13 cellular contexts compared by ENCODE assay signal in genomic region chr17:43983196-43983514, GRCh38. TPM values are rescaled to one million over a fixed set of nuclear protein-coding genes. Genes with fewer than 3 reads are reported as not detected.
A peak's percentile ranks its signal among the peaks of the same experiment; 100 is the strongest.
DNase-seq lines count a peak whose midpoint lies in the region; ATAC-seq, FAIRE-seq and TF ChIP-seq lines count a peak whose summit lies in the region.
"Had no signal": no experiment of that assay in that cellular context is flagged by ENCODE, and none has a peak within 500 bp of the region (broad histone marks: within the 10 kb centered on the region; RNA-seq: fewer than 3 reads in every experiment).

No MANE protein-coding gene starts in this region.

- no peak overlapping the region for H3K27ac Mint-ChIP-seq in Calu3 (ENCODE audit: unreplicated experiment)
- no peak overlapping the region for H3K27ac Mint-ChIP-seq in activated T-helper 1 cell treated with anti-CD3 and anti-CD28 coated beads, Interleukin-12 subunit alpha, Interleukin-12 subunit beta, Interleukin-2, Interleukin-4 antibody, amounts not matched to agents 30 ng/mL and 10 ng/mL and 1 ng/mL, durations not matched to agents 14 hours and 24 hours and 36 hours
- H3K27ac Mint-ChIP-seq: CD4-positive, CD25-positive, alpha-beta regulatory T cell had no signal

- H3K36me3 Mint-ChIP-seq in Calu3 (ENCODE audit: insufficient read depth, unreplicated experiment) = no peaks in the 10 kb centered on the region
- no peaks in the 10 kb centered on the region for H3K36me3 Mint-ChIP-seq in activated T-helper 1 cell treated with anti-CD3 and anti-CD28 coated beads, Interleukin-12 subunit alpha, Interleukin-12 subunit beta, Interleukin-2, Interleukin-4 antibody, amounts not matched to agents 30 ng/mL and 10 ng/mL and 1 ng/mL, durations not matched to agents 14 hours and 24 hours and 36 hours (ENCODE audit: low read depth)
- H3K36me3 Mint-ChIP-seq: CD4-positive, CD25-positive, alpha-beta regulatory T cell had no signal

- WGBS in psoas muscle, 3 donors = 28 to 39% (median 33%) methylated on average over 5 of the region's 5 CpGs

- H3K27me3 ChIP-seq in keratinocyte (ENCODE audit: control insufficient read depth, extremely low read depth, insufficient read depth, low read length) (peaks cover 49% of the 10 kb centered on the region), psoas muscle (ENCODE audit: insufficient read depth in 3 of 3, low read length in 2 of 3) (peaks cover 0 to 43% (median 7%) of the 10 kb centered on the region in 3 donors)

- H3K4me3 ChIP-seq in keratinocyte (ENCODE audit: control insufficient read depth in 2 of 3, extremely low read depth in 1 of 3, insufficient read depth in 2 of 3, low read depth in 1 of 3, low read length in 3 of 3) = peak overlapping the region in 1 of 3 experiments; percentile 46
- H3K4me3 ChIP-seq in psoas muscle = peak overlapping the region; percentile 67
- H3K4me3 ChIP-seq: SJSA1 had no signal

- no peak overlapping the region for H2AFZ ChIP-seq in keratinocyte (ENCODE audit: control insufficient read depth, low read length)

- H3K4me2 ChIP-seq in keratinocyte (ENCODE audit: control insufficient read depth, extremely low read depth, insufficient read depth, low read depth, low read length) = peak overlapping the region; percentile 60

- peaks cover 100% of the 10 kb centered on the region for H3K27me3 Mint-ChIP-seq in Calu3 (ENCODE audit: unreplicated experiment)
- H3K27me3 Mint-ChIP-seq in activated T-helper 1 cell treated with anti-CD3 and anti-CD28 coated beads, Interleukin-12 subunit alpha, Interleukin-12 subunit beta, Interleukin-2, Interleukin-4 antibody, amounts not matched to agents 30 ng/mL and 10 ng/mL and 1 ng/mL, durations not matched to agents 14 hours and 24 hours and 36 hours (ENCODE audit: insufficient read depth) = peaks cover 80% of the 10 kb centered on the region

- H3K4me1 ChIP-seq in keratinocyte (ENCODE audit: control insufficient read depth, extremely low read depth, insufficient read depth, low read length) = no peaks in the 10 kb centered on the region
- H3K4me1 ChIP-seq in psoas muscle = peaks cover 12% of the 10 kb centered on the region
- H3K4me1 ChIP-seq: prostate gland had no signal

- H3K36me3 ChIP-seq in keratinocyte (ENCODE audit: control insufficient read depth in 2 of 2, extremely low read depth in 1 of 2, insufficient read depth in 2 of 2, low read length in 2 of 2) (no peaks in the 10 kb centered on the region), psoas muscle (ENCODE audit: insufficient read depth in 1 of 2, low read depth in 1 of 2) (no peaks in the 10 kb centered on the region)
- H3K36me3 ChIP-seq: prostate gland, SJSA1 had no signal

- CTCF ChIA-PET in Calu3 (lab: Charles Lee) = interaction anchor here (0.6 to 1.6 kb wide), 5 partner anchors 10 to 58 kb away, joined by 3 to 6 read pairs (median 4); no protein-coding TSS in a partner anchor

- no peak for FAIRE-seq in keratinocyte (lab: Jason Lieb, UNC)

- peak in 1 of 4 donors; percentile 22 for ATAC-seq in psoas muscle
- ATAC-seq in HG02798 (IDR thresholded peaks at IDR 0.05; ENCODE audit: poor library complexity, unreplicated experiment) = no peak
- ATAC-seq in HG03139 (IDR thresholded peaks at IDR 0.05; ENCODE audit: unreplicated experiment) = no peak

- no peaks in the 10 kb centered on the region for H3K9me3 Mint-ChIP-seq in Calu3 (ENCODE audit: low read depth, unreplicated experiment)
- H3K9me3 Mint-ChIP-seq in activated T-helper 1 cell treated with anti-CD3 and anti-CD28 coated beads, Interleukin-12 subunit alpha, Interleukin-12 subunit beta, Interleukin-2, Interleukin-4 antibody, amounts not matched to agents 30 ng/mL and 10 ng/mL and 1 ng/mL, durations not matched to agents 14 hours and 24 hours and 36 hours = no peaks in the 10 kb centered on the region

- H3K4me1 Mint-ChIP-seq in Calu3 (ENCODE audit: low read depth, unreplicated experiment) = no peaks in the 10 kb centered on the region
- H3K4me1 Mint-ChIP-seq in activated T-helper 1 cell treated with anti-CD3 and anti-CD28 coated beads, Interleukin-12 subunit alpha, Interleukin-12 subunit beta, Interleukin-2, Interleukin-4 antibody, amounts not matched to agents 30 ng/mL and 10 ng/mL and 1 ng/mL, durations not matched to agents 14 hours and 24 hours and 36 hours (ENCODE audit: low read depth) = no peaks in the 10 kb centered on the region

- peak overlapping the region; percentile 46 for H3K4me3 Mint-ChIP-seq in Calu3 (ENCODE audit: low read depth, unreplicated experiment)
- H3K4me3 Mint-ChIP-seq in activated T-helper 1 cell treated with anti-CD3 and anti-CD28 coated beads, Interleukin-12 subunit alpha, Interleukin-12 subunit beta, Interleukin-2, Interleukin-4 antibody, amounts not matched to agents 30 ng/mL and 10 ng/mL and 1 ng/mL, durations not matched to agents 14 hours and 24 hours and 36 hours = peak overlapping the region; percentile 45

- H4K20me1 ChIP-seq in keratinocyte (ENCODE audit: control insufficient read depth, extremely low read depth, insufficient read depth, low read length) = no peaks in the 10 kb centered on the region

- no peak for DNase-seq in Calu3
- no peak for DNase-seq in activated T-helper 1 cell treated with anti-CD3 and anti-CD28 coated beads, Interleukin-12 subunit alpha, Interleukin-12 subunit beta, Interleukin-2, Interleukin-4 antibody, amounts not matched to agents 30 ng/mL and 10 ng/mL and 1 ng/mL, durations not matched to agents 14 hours and 24 hours and 36 hours (ENCODE audit: low spot score)
- no peak for DNase-seq in keratinocyte (ENCODE audit: low read depth, low spot score)
- no peak for DNase-seq in psoas muscle
- no peak for DNase-seq in NCI-H187 treated with DMSO at 0.1 percent for 48 hours (lab: John Stamatoyannopoulos, UW)
- no peak for DNase-seq in NCI-H510A (lab: John Stamatoyannopoulos, UW)
- DNase-seq: stimulated activated CD4-positive, alpha-beta T cell treated with anti-CD3 and anti-CD28 coated beads, Interleukin-4, amount 100 ng/mL, for 24 hours had no signal

- intact Hi-C loops in Calu3 (cut with micrococcal nuclease; ENCODE audit: unreplicated experiment) (no loop called here), psoas muscle (cut with DNase I) (no loop called here)
- intact Hi-C loops in activated T-helper 1 cell treated with anti-CD3 and anti-CD28 coated beads, Interleukin-12 subunit alpha, Interleukin-12 subunit beta, Interleukin-2, Interleukin-4 antibody, amounts not matched to agents 30 ng/mL and 10 ng/mL and 1 ng/mL, durations not matched to agents 14 hours and 24 hours and 36 hours (cut with micrococcal nuclease) = no loop called here

- H3K9me1 ChIP-seq in keratinocyte (ENCODE audit: control insufficient read depth, extremely low read depth, insufficient read depth, low read length) = no peaks in the 10 kb centered on the region

- H3K27ac ChIP-seq in keratinocyte (ENCODE audit: control insufficient read depth, insufficient read depth, low read length) (no peak overlapping the region), psoas muscle (no peak overlapping the region)
- H3K27ac ChIP-seq: prostate gland, SJSA1 had no signal

- H3K9me3 ChIP-seq in keratinocyte (ENCODE audit: control insufficient read depth, low read depth, low read length) (no peaks in the 10 kb centered on the region), psoas muscle (no peaks in the 10 kb centered on the region)
- H3K9me3 ChIP-seq: prostate gland, SJSA1 had no signal

- H3K79me2 ChIP-seq in keratinocyte (ENCODE audit: control insufficient read depth, insufficient read depth, low read length) = no peaks in the 10 kb centered on the region

- TF ChIP-seq CTCF in Calu3 (IDR thresholded peaks at IDR 0.05; ENCODE audit: unreplicated experiment) = no peak
- no peak for TF ChIP-seq CTCF in keratinocyte (optimal IDR thresholded peaks at IDR 0.05 in 1 of 3, IDR thresholded peaks at IDR 0.05 in 1 of 3, conservative IDR thresholded peaks at IDR 0.05 in 1 of 3; ENCODE audit: extremely low read depth in 1 of 3, insufficient read depth in 2 of 3, low read length in 3 of 3)
- no peak for TF ChIP-seq CTCF in psoas muscle (IDR thresholded peaks at IDR 0.05)

- no peak overlapping the region for H3K9ac ChIP-seq in keratinocyte (ENCODE audit: control insufficient read depth, extremely low read depth, insufficient read depth, low read length)

- dilution Hi-C loops in keratinocyte (cut with MboI; ENCODE audit: extremely low pct_ligation_motif_present, low sequenced_read_pairs) = no loop called here

- no TSS peak for BruUV-seq in Calu3 (replicated peaks; lab: Mats Ljungman, UMichigan)

RNA-seq across cellular contexts. Expression of gene NAGS, which starts 21.3 kb away (rescaled TPM):
- total RNA-seq in Calu3 (2022) = 1.3 and 1.6 TPM in 2 replicates
- total RNA-seq in activated T-helper 1 cell treated with anti-CD3 and anti-CD28 coated beads, Interleukin-12 subunit alpha, Interleukin-12 subunit beta, Interleukin-2, Interleukin-4 antibody, amounts not matched to agents 30 ng/mL and 10 ng/mL and 1 ng/mL, durations not matched to agents 14 hours and 24 hours and 36 hours = 0.39 and 0.60 TPM in 2 replicates
- 1.4 to 1.8 TPM (median 1.8 TPM) in 3 replicates for polyA plus RNA-seq in keratinocyte
- polyA plus RNA-seq in keratinocyte (2011; ENCODE audit: low read depth) = 0.22 TPM
- polyA plus RNA-seq in keratinocyte (2011; cell fraction: cytosol; rRNA removed) = 0.73 and 0.90 TPM in 2 replicates
- 1.3 and 1.4 TPM in 2 replicates for polyA plus RNA-seq in keratinocyte (2011; cell fraction: nucleus; rRNA removed)
- polyA plus RNA-seq in keratinocyte (2012; ENCODE audit: low replicate concordance) = 1.3 and 1.8 TPM in 2 replicates
- polyA minus RNA-seq in keratinocyte = 0.63 to 1.0 TPM (median 0.77 TPM) in 3 replicates
- 0.96 TPM for polyA minus RNA-seq in keratinocyte (2011; cell fraction: cytosol; rRNA and poly(A)+ RNA removed)
- 0.78 and 1.3 TPM in 2 replicates for polyA minus RNA-seq in keratinocyte (2011; cell fraction: nucleus; rRNA and poly(A)+ RNA removed)
- under 1 TPM in 2 of 4 donors, not detected in 2; 0.20 to 0.28 TPM for total RNA-seq in psoas muscle
- 10 to 100 TPM in 1 of 3 donors, under 1 TPM in 2; 0.10 to 13.5 (median 0.11) TPM for polyA plus RNA-seq in psoas muscle

RNA-seq across cellular contexts. Expression of gene PYY, which starts 29.4 kb away (rescaled TPM):
- total RNA-seq in Calu3 (2022) = not detected in 2 replicates
- total RNA-seq in activated T-helper 1 cell treated with anti-CD3 and anti-CD28 coated beads, Interleukin-12 subunit alpha, Interleukin-12 subunit beta, Interleukin-2, Interleukin-4 antibody, amounts not matched to agents 30 ng/mL and 10 ng/mL and 1 ng/mL, durations not matched to agents 14 hours and 24 hours and 36 hours = 0.36 TPM in 1 of 2 replicates, not detected in the other
- not detected in 3 replicates for polyA plus RNA-seq in keratinocyte
- not detected for polyA plus RNA-seq in keratinocyte (2011; ENCODE audit: low read depth)
- not detected in 2 replicates for polyA plus RNA-seq in keratinocyte (2011; cell fraction: cytosol; rRNA removed)
- polyA plus RNA-seq in keratinocyte (2011; cell fraction: nucleus; rRNA removed) = not detected in 2 replicates
- not detected in 2 replicates for polyA plus RNA-seq in keratinocyte (2012; ENCODE audit: low replicate concordance)
- polyA minus RNA-seq in keratinocyte = not detected in 3 replicates
- not detected for polyA minus RNA-seq in keratinocyte (2011; cell fraction: cytosol; rRNA and poly(A)+ RNA removed)
- not detected in 2 replicates for polyA minus RNA-seq in keratinocyte (2011; cell fraction: nucleus; rRNA and poly(A)+ RNA removed)
- not detected for total RNA-seq in psoas muscle
- not detected for polyA plus RNA-seq in psoas muscle
- total RNA-seq: CD4-positive, CD25-positive, alpha-beta regulatory T cell; left ventricle myocardium superior; prostate gland; SJSA1 had no signal
- polyA plus RNA-seq: CD4-positive, CD25-positive, alpha-beta regulatory T cell had no signal

RNA-seq across cellular contexts. Expression of gene TMEM101, which starts 31.6 kb away (rescaled TPM):
- total RNA-seq in Calu3 (2022) (41.8 and 43.8 TPM in 2 replicates), psoas muscle (10 to 100 TPM; 13.2 to 25.4 (median 18.3) TPM)
- total RNA-seq in activated T-helper 1 cell treated with anti-CD3 and anti-CD28 coated beads, Interleukin-12 subunit alpha, Interleukin-12 subunit beta, Interleukin-2, Interleukin-4 antibody, amounts not matched to agents 30 ng/mL and 10 ng/mL and 1 ng/mL, durations not matched to agents 14 hours and 24 hours and 36 hours = 31.6 and 32.8 TPM in 2 replicates
- polyA plus RNA-seq in keratinocyte (20.1 to 26.4 TPM (median 25.7 TPM) in 3 replicates), psoas muscle (10 to 100 TPM; 22.2 to 52.6 (median 42.4) TPM)
- 6.2 TPM for polyA plus RNA-seq in keratinocyte (2011; ENCODE audit: low read depth)
- polyA plus RNA-seq in keratinocyte (2011; cell fraction: cytosol; rRNA removed) = 11.0 and 19.7 TPM in 2 replicates
- polyA plus RNA-seq in keratinocyte (2011; cell fraction: nucleus; rRNA removed) = 27.9 and 30.5 TPM in 2 replicates
- polyA plus RNA-seq in keratinocyte (2012; ENCODE audit: low replicate concordance) = 23.1 and 23.7 TPM in 2 replicates
- polyA minus RNA-seq in keratinocyte = 20.8 to 27.7 TPM (median 23.6 TPM) in 3 replicates
- 20.5 TPM for polyA minus RNA-seq in keratinocyte (2011; cell fraction: cytosol; rRNA and poly(A)+ RNA removed)
- 16.8 and 19.4 TPM in 2 replicates for polyA minus RNA-seq in keratinocyte (2011; cell fraction: nucleus; rRNA and poly(A)+ RNA removed)

RNA-seq across cellular contexts. Expression of gene PPY, which starts 40.9 kb away (rescaled TPM):
- total RNA-seq in Calu3 (2022) (not detected in 2 replicates), psoas muscle (not detected)
- not detected in 2 replicates for total RNA-seq in activated T-helper 1 cell treated with anti-CD3 and anti-CD28 coated beads, Interleukin-12 subunit alpha, Interleukin-12 subunit beta, Interleukin-2, Interleukin-4 antibody, amounts not matched to agents 30 ng/mL and 10 ng/mL and 1 ng/mL, durations not matched to agents 14 hours and 24 hours and 36 hours
- polyA plus RNA-seq in keratinocyte (not detected in 3 replicates), psoas muscle (not detected)
- not detected for polyA plus RNA-seq in keratinocyte (2011; ENCODE audit: low read depth)
- polyA plus RNA-seq in keratinocyte (2011; cell fraction: cytosol; rRNA removed) = not detected in 2 replicates
- not detected in 2 replicates for polyA plus RNA-seq in keratinocyte (2011; cell fraction: nucleus; rRNA removed)
- polyA plus RNA-seq in keratinocyte (2012; ENCODE audit: low replicate concordance) = not detected in 2 replicates
- polyA minus RNA-seq in keratinocyte = not detected in 3 replicates
- polyA minus RNA-seq in keratinocyte (2011; cell fraction: cytosol; rRNA and poly(A)+ RNA removed) = not detected
- polyA minus RNA-seq in keratinocyte (2011; cell fraction: nucleus; rRNA and poly(A)+ RNA removed) = not detected in 2 replicates
- total RNA-seq: CD4-positive, CD25-positive, alpha-beta regulatory T cell; left ventricle myocardium superior; prostate gland; SJSA1 had no signal
- polyA plus RNA-seq: CD4-positive, CD25-positive, alpha-beta regulatory T cell had no signal
